Comparison of ENCODE assay signal across 15 cellular contexts in the genomic region with DNA sequence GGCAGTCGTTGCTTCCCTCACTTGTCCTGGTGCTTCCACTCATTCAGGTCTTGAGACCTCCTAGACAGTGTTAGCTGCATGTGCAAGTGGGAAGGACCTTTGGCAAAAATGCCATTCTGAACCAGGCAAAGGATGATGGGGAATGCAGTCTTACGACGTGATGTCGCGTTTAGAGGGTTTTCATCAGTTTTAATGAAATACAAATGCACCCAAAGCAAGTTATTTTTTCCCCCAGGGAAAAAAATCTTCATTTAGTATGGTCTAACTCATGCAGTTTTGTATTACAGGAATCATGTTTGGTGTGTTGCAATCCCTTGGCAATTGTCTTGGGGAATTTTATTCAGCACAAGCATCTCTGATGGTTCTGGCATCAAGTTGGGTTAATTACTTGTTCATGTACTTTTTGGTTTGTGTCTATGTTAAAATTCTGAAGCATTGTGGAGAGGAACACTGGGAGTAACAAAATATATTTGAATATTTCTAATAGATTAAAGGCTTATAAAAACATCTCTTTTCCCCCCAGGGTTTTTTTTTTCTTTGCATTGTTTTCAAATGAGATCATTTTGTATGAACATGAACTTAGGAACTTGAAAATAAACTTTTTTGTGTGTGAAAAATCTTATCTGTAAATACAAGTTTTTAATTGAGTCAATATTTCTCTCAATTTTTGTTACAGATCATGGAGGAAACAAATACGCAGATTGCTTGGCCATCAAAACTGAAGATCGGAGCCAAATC.
DNase-seq lines count a peak whose midpoint lies in the region; ATAC-seq and TF ChIP-seq lines count a peak whose summit lies in the region.
"Had no signal": no experiment of that assay in that cellular context is flagged by ENCODE, and none has a peak within 500 bp of the region (broad histone marks: within the 10 kb centered on the region; RNA-seq: fewer than 3 reads in every experiment).

No MANE protein-coding gene starts in this region.

- no peaks in the 10 kb centered on the region for H3K36me3 Mint-ChIP-seq in GM23338 (ENCODE audit: low read depth)
- H3K36me3 Mint-ChIP-seq in activated T-helper 1 cell treated with anti-CD3 and anti-CD28 coated beads, Interleukin-12 subunit alpha, Interleukin-12 subunit beta, Interleukin-2, Interleukin-4 antibody, amounts not matched to agents 30 ng/mL and 10 ng/mL and 1 ng/mL, durations not matched to agents 14 hours and 24 hours and 36 hours (ENCODE audit: low read depth) = no peaks in the 10 kb centered on the region

- DNase-seq in GM23338 (ENCODE audit: low spot score) (no peak), body of pancreas (peak in 1 of 4 donors; percentile 40), heart right ventricle (peak in 1 of 2 donors; percentile 24), dermis blood vessel endothelial cell (no peak), superior temporal gyrus (ENCODE audit: extremely low spot score) (no peak)
- no peak for DNase-seq in activated T-helper 1 cell treated with anti-CD3 and anti-CD28 coated beads, Interleukin-12 subunit alpha, Interleukin-12 subunit beta, Interleukin-2, Interleukin-4 antibody, amounts not matched to agents 30 ng/mL and 10 ng/mL and 1 ng/mL, durations not matched to agents 14 hours and 24 hours and 36 hours (ENCODE audit: low spot score)
- DNase-seq: activated CD4-positive, alpha-beta T cell treated with anti-CD3 and anti-CD28 coated beads for 48 hours; activated naive CD4-positive, alpha-beta T cell treated with Interleukin-2 at 50 U/mL for 16 hours; Caco-2; NCI-H1105; NCI-H69 had no signal

- H3K4me3 Mint-ChIP-seq in GM23338 = no peak overlapping the region
- no peak overlapping the region for H3K4me3 Mint-ChIP-seq in activated T-helper 1 cell treated with anti-CD3 and anti-CD28 coated beads, Interleukin-12 subunit alpha, Interleukin-12 subunit beta, Interleukin-2, Interleukin-4 antibody, amounts not matched to agents 30 ng/mL and 10 ng/mL and 1 ng/mL, durations not matched to agents 14 hours and 24 hours and 36 hours

- H3K27ac Mint-ChIP-seq in GM23338 = no peak overlapping the region
- no peak overlapping the region for H3K27ac Mint-ChIP-seq in activated T-helper 1 cell treated with anti-CD3 and anti-CD28 coated beads, Interleukin-12 subunit alpha, Interleukin-12 subunit beta, Interleukin-2, Interleukin-4 antibody, amounts not matched to agents 30 ng/mL and 10 ng/mL and 1 ng/mL, durations not matched to agents 14 hours and 24 hours and 36 hours

- no peaks in the 10 kb centered on the region for H4K20me1 ChIP-seq in GM23338 (replicated peaks; ENCODE audit: insufficient read depth)

- H3K9me2 ChIP-seq in GM23338 (ENCODE audit: insufficient read depth) = no peaks in the 10 kb centered on the region

- 0 out of 2 replicates have a peak overlapping the region, but pooled peaks have one; percentile 5 for H2AFZ ChIP-seq in GM23338

- no peak overlapping the region for H3K4me3 ChIP-seq in GM23338
- no peak overlapping the region for H3K4me3 ChIP-seq in body of pancreas
- no peak overlapping the region for H3K4me3 ChIP-seq in heart right ventricle
- peak overlapping the region; percentile 18 for H3K4me3 ChIP-seq in skeletal muscle satellite cell (ENCODE audit: low read length)
- H3K4me3 ChIP-seq: SK-N-MC, tibial nerve had no signal

- TF ChIP-seq CTCF in GM23338 (conservative IDR thresholded peaks at IDR 0.05; ENCODE audit: low read depth in 2 of 2) = no peak
- TF ChIP-seq CTCF in body of pancreas (IDR thresholded peaks at IDR 0.05) = no peak
- no peak for TF ChIP-seq CTCF in heart right ventricle (IDR thresholded peaks at IDR 0.05)

- H3K36me3 ChIP-seq in GM23338 (ENCODE audit: insufficient read depth) (no peaks in the 10 kb centered on the region), body of pancreas (replicated peaks in 1 of 2; ENCODE audit: insufficient read depth in 1 of 2, low read depth in 2 of 2) (no peaks in the 10 kb centered on the region), heart right ventricle (no peaks in the 10 kb centered on the region), skeletal muscle satellite cell (ENCODE audit: insufficient read depth, low read length) (no peaks in the 10 kb centered on the region)
- H3K36me3 ChIP-seq: tibial nerve had no signal

- peaks cover 13% of the 10 kb centered on the region for H3K4me1 Mint-ChIP-seq in GM23338
- no peaks in the 10 kb centered on the region for H3K4me1 Mint-ChIP-seq in activated T-helper 1 cell treated with anti-CD3 and anti-CD28 coated beads, Interleukin-12 subunit alpha, Interleukin-12 subunit beta, Interleukin-2, Interleukin-4 antibody, amounts not matched to agents 30 ng/mL and 10 ng/mL and 1 ng/mL, durations not matched to agents 14 hours and 24 hours and 36 hours (ENCODE audit: low read depth)

- H3K79me2 ChIP-seq in GM23338 (replicated peaks; ENCODE audit: insufficient read depth) = no peaks in the 10 kb centered on the region

- H3K27me3 Mint-ChIP-seq in GM23338 (ENCODE audit: insufficient read depth, low read depth, poor library complexity) = no peaks in the 10 kb centered on the region
- H3K27me3 Mint-ChIP-seq in activated T-helper 1 cell treated with anti-CD3 and anti-CD28 coated beads, Interleukin-12 subunit alpha, Interleukin-12 subunit beta, Interleukin-2, Interleukin-4 antibody, amounts not matched to agents 30 ng/mL and 10 ng/mL and 1 ng/mL, durations not matched to agents 14 hours and 24 hours and 36 hours (ENCODE audit: insufficient read depth) = no peaks in the 10 kb centered on the region

- H3K9ac ChIP-seq in skeletal muscle satellite cell (ENCODE audit: low read depth, low read length) = peak overlapping the region; percentile 51

- H3K4me2 ChIP-seq in GM23338 = no peak overlapping the region
- peak overlapping the region; percentile 50 for H3K4me2 ChIP-seq in skeletal muscle satellite cell (ENCODE audit: low read length)

- H3K27ac ChIP-seq in GM23338 (ENCODE audit: low read depth) (no peak overlapping the region), body of pancreas (peak overlapping the region in 1 of 4 donors; percentile 31), heart right ventricle (peak overlapping the region in 6 of 10 donors; percentile 20 to 47 (median 34))
- H3K27ac ChIP-seq: SK-N-MC had no signal

- peaks cover 11% of the 10 kb centered on the region for H3K4me1 ChIP-seq in GM23338 (ENCODE audit: insufficient read depth)
- H3K4me1 ChIP-seq in body of pancreas = peaks cover 15% of the 10 kb centered on the region
- peaks cover 0 to 16% (median 4%) of the 10 kb centered on the region in 9 donors for H3K4me1 ChIP-seq in heart right ventricle
- peaks cover 75% of the 10 kb centered on the region for H3K4me1 ChIP-seq in skeletal muscle satellite cell (ENCODE audit: control insufficient read depth, insufficient read depth, low read length)

- 65 to 70% methylated on average over 7 of the region's 7 CpGs for WGBS in body of pancreas, 2 donors
- WGBS in heart right ventricle, 2 donors = 63 to 72% methylated on average over 7 of the region's 7 CpGs

- no peak for ATAC-seq in GM23338
- peak; percentile 51 for ATAC-seq in body of pancreas
- peak in 7 of 8 donors; percentile 46 to 78 (median 67) for ATAC-seq in heart right ventricle
- no peak for ATAC-seq in HG02571 (IDR thresholded peaks at IDR 0.05; ENCODE audit: unreplicated experiment)

- H3K27me3 ChIP-seq in GM23338 (ENCODE audit: insufficient read depth) (no peaks in the 10 kb centered on the region), body of pancreas (no peaks in the 10 kb centered on the region), heart right ventricle (no peaks in the 10 kb centered on the region), skeletal muscle satellite cell (ENCODE audit: control insufficient read depth, insufficient read depth, low read length) (no peaks in the 10 kb centered on the region)
- H3K27me3 ChIP-seq: tibial nerve had no signal

- no peaks in the 10 kb centered on the region for H3F3A ChIP-seq in GM23338 (replicated peaks; ENCODE audit: low read depth)

- H3K9me3 Mint-ChIP-seq in GM23338 = no peaks in the 10 kb centered on the region
- no peaks in the 10 kb centered on the region for H3K9me3 Mint-ChIP-seq in activated T-helper 1 cell treated with anti-CD3 and anti-CD28 coated beads, Interleukin-12 subunit alpha, Interleukin-12 subunit beta, Interleukin-2, Interleukin-4 antibody, amounts not matched to agents 30 ng/mL and 10 ng/mL and 1 ng/mL, durations not matched to agents 14 hours and 24 hours and 36 hours

- TF ChIP-seq POLR2A in body of pancreas (IDR thresholded peaks at IDR 0.05) = no peak

- intact Hi-C loops in body of pancreas (cut with DNase I) = no loop called here
- intact Hi-C loops in heart right ventricle (cut with DNase I) = no loop called here
- intact Hi-C loops in activated T-helper 1 cell treated with anti-CD3 and anti-CD28 coated beads, Interleukin-12 subunit alpha, Interleukin-12 subunit beta, Interleukin-2, Interleukin-4 antibody, amounts not matched to agents 30 ng/mL and 10 ng/mL and 1 ng/mL, durations not matched to agents 14 hours and 24 hours and 36 hours (cut with micrococcal nuclease) = no loop called here

- H3K9me3 ChIP-seq in body of pancreas (no peaks in the 10 kb centered on the region), heart right ventricle (no peaks in the 10 kb centered on the region), skeletal muscle satellite cell (replicated peaks; ENCODE audit: low read length) (no peaks in the 10 kb centered on the region)
- H3K9me3 ChIP-seq: Caco-2, tibial nerve had no signal

TF ChIP-seq in GM23338, 12 proteins besides CTCF, POLR2A, EP300 and RAD21 (continues in another document):
- TF ChIP-seq EZH2phosphoT487 (IDR thresholded peaks at IDR 0.05; ENCODE audit: unreplicated experiment) = no peak
- TF ChIP-seq EZH2 (IDR thresholded peaks at IDR 0.05; ENCODE audit: low read depth, unreplicated experiment) = no peak
- no peak for TF ChIP-seq NANOG (IDR thresholded peaks at IDR 0.05; ENCODE audit: borderline replicate concordance)
- no peak for TF ChIP-seq ETS1 (IDR thresholded peaks at IDR 0.05)

Comparison
In these comparisons a context has a peak if more than half of its experiments do, and no peak if none do; other contexts are left out.
1. ATAC-seq: peak in body of pancreas (single experiment) and heart right ventricle (7 of 8); none in GM23338 (single experiment) and HG02571 (single experiment).